In genomic region chr20:1536893-1537730, GRCh38 we compare ENCODE assay signal across 2 cellular contexts.
TF ChIP-seq lines count a peak whose summit lies in the region.

No MANE protein-coding gene starts in this region.

TF ChIP-seq in WTC11, 78 proteins besides CTCF, POLR2A, EP300 and RAD21:
- TF ChIP-seq AR (CRISPR knock-in tag; IDR thresholded peaks at IDR 0.05) (no peak), OVOL2 (CRISPR knock-in tag; IDR thresholded peaks at IDR 0.05; ENCODE audit: borderline replicate concordance) (no peak), E2F5 (CRISPR knock-in tag; IDR thresholded peaks at IDR 0.05) (no peak), ZNF219 (CRISPR knock-in tag; IDR thresholded peaks at IDR 0.05; ENCODE audit: borderline replicate concordance) (no peak), ATF1 (CRISPR knock-in tag; IDR thresholded peaks at IDR 0.05) (no peak), CREM (CRISPR knock-in tag; IDR thresholded peaks at IDR 0.05) (no peak), ARID4B (CRISPR knock-in tag; IDR thresholded peaks at IDR 0.05; ENCODE audit: borderline replicate concordance) (no peak), HMGA2 (CRISPR knock-in tag; IDR thresholded peaks at IDR 0.05) (no peak), PREB (CRISPR knock-in tag; IDR thresholded peaks at IDR 0.05; ENCODE audit: borderline replicate concordance) (no peak), MAX (CRISPR knock-in tag; IDR thresholded peaks at IDR 0.05) (no peak), PRRX2 (CRISPR knock-in tag; IDR thresholded peaks at IDR 0.05) (no peak)
TF ChIP-seq in WTC11: peak in this region for 0.

TF ChIP-seq in HepG2, 621 proteins besides CTCF, POLR2A, EP300 and RAD21:
- no peak for TF ChIP-seq KDM4B (CRISPR knock-in tag; IDR thresholded peaks at IDR 0.05)
- TF ChIP-seq CEBPB (IDR thresholded peaks at IDR 0.05; ENCODE audit: borderline replicate concordance, low read depth, low read length), result 0 out of 2 replicates have a peak, but pooled peaks have one; percentile 12
